31 cellular contexts compared by ENCODE assay signal in the genomic region with DNA sequence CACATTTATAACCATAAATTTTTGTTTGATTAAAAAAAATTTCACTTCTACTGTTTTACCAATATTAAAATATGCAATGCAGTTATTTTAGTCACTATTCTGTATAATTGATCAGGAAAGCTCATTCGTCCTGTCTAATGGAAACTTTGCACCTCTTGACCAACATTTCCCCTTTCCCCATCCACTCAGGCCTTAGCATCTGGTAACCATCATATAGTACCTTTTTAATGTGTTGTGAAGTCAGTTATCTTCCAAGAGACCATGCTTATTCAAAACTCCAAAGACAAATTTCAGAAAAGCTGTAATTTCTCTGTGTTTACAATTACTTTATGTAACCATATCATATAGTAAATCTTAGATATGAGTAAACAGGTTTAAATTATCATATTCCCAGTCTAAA.
"Had no signal": no experiment of that assay in that cellular context is flagged by ENCODE, and none has a peak within 500 bp of the region (broad histone marks: within the 10 kb centered on the region; RNA-seq: fewer than 3 reads in every experiment).

No MANE protein-coding gene starts in this region.

- DNase-seq: activated effector memory CD4-positive, alpha-beta T cell treated with anti-CD3 and anti-CD28 coated beads, Interleukin-2, amount 50 U/mL, for 16 hours; activated effector memory CD4-positive, alpha-beta T cell treated with Interleukin-2 at 50 U/mL for 16 hours; activated gamma-delta T cell; activated gamma-delta T cell treated with Interleukin-2 at 50 U/mL for 16 hours; activated naive CD4-positive, alpha-beta T cell; activated naive CD4-positive, alpha-beta T cell treated with anti-CD3 and anti-CD28 coated beads for 36 hours; activated naive CD4-positive, alpha-beta T cell treated with anti-CD3 and anti-CD28 coated beads, Interleukin-2, amount 10 ng/mL, durations not matched to agents 7 days and 5 days; activated naive CD4-positive, alpha-beta T cell treated with anti-CD3 and anti-CD28 coated beads, Interleukin-2, amount 50 U/mL, for 16 hours; activated naive CD4-positive, alpha-beta T cell treated with Interleukin-2 at 50 U/mL for 16 hours; activated naive CD8-positive, alpha-beta T cell treated with anti-CD3 and anti-CD28 coated beads for 36 hours; activated naive CD8-positive, alpha-beta T cell treated with anti-CD3 and anti-CD28 coated beads, Interleukin-2, amount 10 ng/mL, durations not matched to agents 7 days and 5 days; activated naive CD8-positive, alpha-beta T cell treated with anti-CD3 and anti-CD28 coated beads, Interleukin-2, amount 50 U/mL, for 24 hours; activated T-cell treated with anti-CD3 and anti-CD28 coated beads, Interleukin-2, amount 50 U/mL, for 1 hour; activated T-cell treated with anti-CD3 and anti-CD28 coated beads, Interleukin-2, amount 50 U/mL, for 24 hours; activated T-cell treated with anti-CD3 and anti-CD28 coated beads, Interleukin-2, amount 50 U/mL, for 4 hours; activated T-cell treated with anti-CD3 and anti-CD28 coated beads, Interleukin-2, amount 50 U/mL, for 48 hours; activated T-cell treated with anti-CD3 and anti-CD28 coated beads, Interleukin-2, amount 50 U/mL, for 72 hours; adrenal gland; amniotic stem cell; amygdala; anterior cingulate cortex; aorta; body of pancreas; brain microvascular endothelial cell; caudate nucleus; central memory CD4-positive, alpha-beta T cell; cerebellar nuclear complex had no signal

- FAIRE-seq: astrocyte, bronchial epithelial cell had no signal

- ATAC-seq: activated naive CD4-positive, alpha-beta T cell treated with anti-CD3 and anti-CD28 coated beads, Interleukin-2, amount 50 U/mL, for 72 hours; activated naive CD8-positive, alpha-beta T cell treated with anti-CD3 and anti-CD28 coated beads, Interleukin-2, amount 50 U/mL, for 24 hours; activated T-cell treated with anti-CD3 and anti-CD28 coated beads, Interleukin-2, amount 50 U/mL, for 4 hours; activated T-cell treated with anti-CD3 and anti-CD28 coated beads, Interleukin-2, amount 50 U/mL, for 72 hours; activated T-helper 17 cell treated with anti-CD3 and anti-CD28 coated beads, Interleukin-2, amount 50 U/mL, for 72 hours; body of pancreas had no signal
